Comparison of ENCODE assay signal across 22 cellular contexts in the genomic region with DNA sequence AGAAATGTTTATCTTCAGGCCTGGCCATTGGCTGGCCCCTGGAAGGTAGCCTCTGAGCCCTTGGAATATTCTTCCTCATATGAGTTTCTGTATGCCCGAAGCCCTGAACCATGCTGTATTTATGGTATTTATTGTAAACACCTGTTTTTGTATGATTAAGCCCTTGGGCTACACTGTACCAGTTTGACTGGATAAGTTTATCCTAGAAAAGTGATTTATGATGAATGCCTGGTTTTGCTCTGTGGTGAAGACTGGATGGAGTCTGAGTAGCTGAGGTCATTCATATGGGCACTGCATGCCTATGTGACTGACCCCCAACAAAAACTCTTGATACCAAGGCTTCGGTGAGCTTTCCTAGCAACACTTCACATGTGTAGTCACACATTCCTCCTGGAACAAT.
DNase-seq lines count a peak whose midpoint lies in the region; ATAC-seq and TF ChIP-seq lines count a peak whose summit lies in the region.
"Had no signal": no experiment of that assay in that cellular context is flagged by ENCODE, and none has a peak within 500 bp of the region (broad histone marks: within the 10 kb centered on the region; RNA-seq: fewer than 3 reads in every experiment).

No MANE protein-coding gene starts in this region.

- H3K36me3 ChIP-seq in trophoblast cell (ENCODE audit: control insufficient read depth in 1 of 2, insufficient read depth in 2 of 2, low read length in 2 of 2) (no peaks in the 10 kb centered on the region), right atrium auricular region (no peaks in the 10 kb centered on the region)
- H3K36me3 ChIP-seq: BE2C had no signal

- no peak overlapping the region for H2BK5ac ChIP-seq in trophoblast cell (ENCODE audit: low read depth, low read length, poor library complexity)

- no peak overlapping the region for H2AK5ac ChIP-seq in trophoblast cell (ENCODE audit: low read length)

- no peak overlapping the region for H4K12ac ChIP-seq in trophoblast cell (ENCODE audit: low read depth, low read length)

- no peaks in the 10 kb centered on the region for H3K79me2 ChIP-seq in trophoblast cell (ENCODE audit: control insufficient read depth, insufficient read depth, low read length, poor library complexity)

- H3K4me1 Mint-ChIP-seq in type B pancreatic cell (ENCODE audit: unreplicated experiment) = no peaks in the 10 kb centered on the region
- H3K4me1 Mint-ChIP-seq: CD14-positive monocyte had no signal

- H3K4me3 Mint-ChIP-seq in type B pancreatic cell = peak overlapping the region; percentile 12
- H3K4me3 Mint-ChIP-seq: CD14-positive monocyte; CD4-positive, alpha-beta T cell; CD8-positive, alpha-beta memory T cell had no signal

- H3K14ac ChIP-seq in trophoblast cell (ENCODE audit: low read length) = no peak overlapping the region

- no peak overlapping the region for H2BK12ac ChIP-seq in trophoblast cell (ENCODE audit: low read length)

- no peaks in the 10 kb centered on the region for H3K79me1 ChIP-seq in trophoblast cell (ENCODE audit: low read length)

- H3K27me3 Mint-ChIP-seq in type B pancreatic cell = no peaks in the 10 kb centered on the region
- H3K27me3 Mint-ChIP-seq: CD4-positive, alpha-beta T cell; CD8-positive, alpha-beta memory T cell had no signal

- no peak overlapping the region for H2BK120ac ChIP-seq in trophoblast cell (ENCODE audit: insufficient read depth, low read length, poor library complexity)

- no CpG with 5 or more reads among the region's 2 CpGs for WGBS in trophoblast cell (ENCODE audit: extremely low coverage, insufficient coverage, insufficient read length)

- DNase-seq in LHCN-M2 (ENCODE audit: low read depth) (peak; percentile 77), trophoblast cell (peak; percentile 2 to 69), type B pancreatic cell (ENCODE audit: extremely low spot score, unreplicated experiment) (no peak), right atrium auricular region (ENCODE audit: low spot score) (no peak)
- DNase-seq: 8988T; ACHN; AML-193; BE2C; CD4-positive, alpha-beta T cell; CD8-positive, alpha-beta memory T cell; DMS 273 treated with DMSO at 0.1 percent for 48 hours; DMS79; EL; GF-D8; GM23248; H7; HCEC 1CT had no signal

- no peak overlapping the region for H4K91ac ChIP-seq in trophoblast cell (ENCODE audit: low read depth, low read length)

- no peak for ATAC-seq in GM21528 (IDR thresholded peaks at IDR 0.05; ENCODE audit: low FRiP score, unreplicated experiment)
- no peak for ATAC-seq in GM21367 (IDR thresholded peaks at IDR 0.05; ENCODE audit: unreplicated experiment)
- ATAC-seq: A549 had no signal

- H3K4ac ChIP-seq in trophoblast cell (ENCODE audit: low read depth, low read length) = no peak overlapping the region

- H2AFZ ChIP-seq in trophoblast cell (ENCODE audit: insufficient read depth, low read length, poor library complexity) = no peak overlapping the region
- H2AFZ ChIP-seq: GM23248 had no signal

- H4K8ac ChIP-seq in trophoblast cell (ENCODE audit: low read depth, low read length) = no peak overlapping the region

- H3K4me2 ChIP-seq in trophoblast cell (ENCODE audit: low read length) = no peak overlapping the region
- H3K4me2 ChIP-seq: A549; BLaER1 treated with 17β-estradiol and CSF1 and Interleukin-3, amounts not matched to agents 10 nM and 100 nM had no signal

- no peak for TF ChIP-seq CTCF in type B pancreatic cell (conservative IDR thresholded peaks at IDR 0.05)
- TF ChIP-seq CTCF in right atrium auricular region (IDR thresholded peaks at IDR 0.05) = no peak

- no peak overlapping the region for H3K9ac ChIP-seq in trophoblast cell (ENCODE audit: low read length)
- H3K9ac ChIP-seq: BLaER1 treated with 17β-estradiol and CSF1 and Interleukin-3, amounts not matched to agents 10 nM and 100 nM; GM23248 had no signal

- H3K9me3 ChIP-seq in trophoblast cell (ENCODE audit: insufficient read depth, low read depth, low read length) = no peaks in the 10 kb centered on the region
- peaks cover 0 to 26% of the 10 kb centered on the region in 2 donors for H3K9me3 ChIP-seq in right atrium auricular region
- H3K9me3 ChIP-seq: BE2C had no signal

- peaks cover 33% of the 10 kb centered on the region for H3K36me3 Mint-ChIP-seq in type B pancreatic cell

- no peak overlapping the region for H3K27ac ChIP-seq in trophoblast cell (ENCODE audit: low read depth, low read length)
- no peak overlapping the region for H3K27ac ChIP-seq in right atrium auricular region
- H3K27ac ChIP-seq: A549; BLaER1 treated with 17β-estradiol and CSF1 and Interleukin-3, amounts not matched to agents 10 nM and 100 nM; GM23248 had no signal

- peak overlapping the region; percentile 42 for H3K27ac Mint-ChIP-seq in type B pancreatic cell
- H3K27ac Mint-ChIP-seq: CD14-positive monocyte; CD4-positive, alpha-beta T cell; CD8-positive, alpha-beta memory T cell had no signal

- H3K18ac ChIP-seq in trophoblast cell (ENCODE audit: low read length) = no peak overlapping the region

- H3K27me3 ChIP-seq in trophoblast cell (ENCODE audit: insufficient read depth, low read length) = no peaks in the 10 kb centered on the region
- no peaks in the 10 kb centered on the region for H3K27me3 ChIP-seq in right atrium auricular region
- H3K27me3 ChIP-seq: BE2C; BLaER1 treated with 17β-estradiol and CSF1 and Interleukin-3, amounts not matched to agents 10 nM and 100 nM had no signal

- H3K4me3 ChIP-seq in trophoblast cell (ENCODE audit: low read depth, low read length) = no peak overlapping the region
- no peak overlapping the region for H3K4me3 ChIP-seq in right atrium auricular region
- H3K4me3 ChIP-seq: A549; BLaER1 treated with 17β-estradiol and CSF1 and Interleukin-3, amounts not matched to agents 10 nM and 100 nM; GM23248 had no signal

- H3K9me3 Mint-ChIP-seq in type B pancreatic cell = peaks cover 19% of the 10 kb centered on the region

- H3K4me1 ChIP-seq in trophoblast cell (ENCODE audit: control insufficient read depth in 1 of 2, insufficient read depth in 2 of 2, low read length in 2 of 2) (peaks cover 3 to 4% of the 10 kb centered on the region in 2 experiments), right atrium auricular region (no peaks in the 10 kb centered on the region)
- H3K4me1 ChIP-seq: BE2C; BLaER1 treated with 17β-estradiol and CSF1 and Interleukin-3, amounts not matched to agents 10 nM and 100 nM had no signal

- H3K23ac ChIP-seq in trophoblast cell (ENCODE audit: low read length) = no peak overlapping the region

Comparison
In these comparisons a context has a peak if more than half of its experiments do, and no peak if none do; other contexts are left out.
1. DNase-seq: peak in LHCN-M2 (single experiment) and trophoblast cell (2 of 2); none in type B pancreatic cell (single experiment) and right atrium auricular region (single experiment).